In the genomic region with DNA sequence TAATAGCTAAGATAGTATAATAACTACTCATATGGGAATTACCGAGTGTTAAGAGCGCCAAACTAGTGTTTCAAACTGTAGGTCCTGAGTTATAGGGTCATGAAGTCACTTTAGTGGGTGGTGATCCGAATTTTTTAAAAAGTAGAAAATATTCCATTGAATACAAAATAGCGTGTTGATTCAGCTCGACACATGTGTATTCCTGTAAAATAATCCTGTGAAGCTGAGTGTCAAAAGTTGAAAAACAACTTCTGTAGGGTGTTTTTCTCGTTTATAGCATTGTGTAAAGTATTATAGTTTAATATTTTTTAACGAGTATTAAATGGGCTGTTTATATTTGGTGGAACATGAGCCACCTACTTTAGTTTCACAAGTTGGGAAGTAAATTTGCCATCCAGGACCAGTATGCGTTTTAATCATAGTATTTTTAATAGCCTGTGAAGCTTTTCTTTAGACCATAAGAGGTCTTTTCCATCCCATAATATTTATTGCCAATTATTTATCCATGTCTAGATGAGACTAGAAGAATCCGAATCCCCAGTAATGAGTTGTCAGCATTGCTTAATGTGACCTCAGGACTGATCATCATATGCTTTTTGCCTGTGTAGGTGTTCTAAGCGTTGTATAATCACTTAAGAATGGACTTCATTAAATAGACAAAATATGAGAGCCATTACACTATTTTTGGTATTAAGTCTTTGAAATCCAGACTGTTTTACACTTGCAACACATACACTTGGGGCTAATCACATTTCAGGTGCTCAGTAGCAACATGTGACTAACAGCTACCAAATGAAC, we compare ENCODE assay signal across 9 cellular contexts.
DNase-seq lines count a peak whose midpoint lies in the region; ATAC-seq, FAIRE-seq and TF ChIP-seq lines count a peak whose summit lies in the region.
"Had no signal": no experiment of that assay in that cellular context is flagged by ENCODE, and none has a peak within 500 bp of the region (broad histone marks: within the 10 kb centered on the region; RNA-seq: fewer than 3 reads in every experiment).

No MANE protein-coding gene starts in this region.

- H3K4me3 Mint-ChIP-seq in mesothelial cell of epicardium: peak overlapping the region; percentile 84

- H3K4me3 ChIP-seq in right atrium auricular region (peak overlapping the region; percentile 86 to 92), K562 (peak overlapping the region; percentile 68)

- CTCF ChIA-PET in K562 (lab: Yijun Ruan, JAX; ENCODE audit: low intra/inter-chr PET ratio): no interaction called here

- under 1% methylated on average over 10 of the region's 10 CpGs for WGBS in K562 (ENCODE audit: insufficient coverage, low coverage, missing lambda C conversion rate)

- peaks cover 9% of the 10 kb centered on the region for H3K36me3 ChIP-seq in right atrium auricular region
- H3K36me3 ChIP-seq in K562 (ENCODE audit: control insufficient read depth, insufficient read depth, low read length): peaks cover 60% of the 10 kb centered on the region

- H3K4me1 ChIP-seq in right atrium auricular region (peaks cover 0 to 57% of the 10 kb centered on the region in 2 donors), K562 (replicated peaks in 1 of 2; ENCODE audit: control insufficient read depth in 2 of 2, insufficient read depth in 2 of 2, low read length in 2 of 2) (peaks cover 7 to 15% of the 10 kb centered on the region in 2 experiments; a peak in 4 of 5 replicates)

- peak overlapping the region; percentile 24 to 93; a peak in 3 of 4 replicates for H3K9ac ChIP-seq in K562 (ENCODE audit: insufficient read depth in 1 of 2, low read depth in 2 of 2, low read length in 2 of 2)

- H3K27me3 ChIP-seq in right atrium auricular region (no peaks in the 10 kb centered on the region), K562 (ENCODE audit: control insufficient read depth in 2 of 2, insufficient read depth in 2 of 2, low read length in 2 of 2) (no peaks in the 10 kb centered on the region)

- peak overlapping the region; percentile 86 for H3K4me2 ChIP-seq in K562 (ENCODE audit: insufficient read depth, low read length)

- no peaks in the 10 kb centered on the region for H3K9me3 Mint-ChIP-seq in mesothelial cell of epicardium

- H3K36me3 Mint-ChIP-seq in mesothelial cell of epicardium: peaks cover 1% of the 10 kb centered on the region

- TF ChIP-seq EP300 in K562 (IDR thresholded peaks at IDR 0.05; ENCODE audit: low read length): no peak

- no peak for TF ChIP-seq RAD21 in K562 (CRISPR knock-in tag; conservative IDR thresholded peaks at IDR 0.05 in 1 of 2, IDR thresholded peaks at IDR 0.05 in 1 of 2)

- POLR2A ChIA-PET in K562 (lab: Yijun Ruan, JAX): interaction anchor here (0.6 to 2.0 kb wide), 5 partner anchors 9 to 1061 kb away, joined by 3 to 10 read pairs (median 3); no protein-coding TSS in a partner anchor

- intact Hi-C loops in cardiac septum (cut with DNase I): no loop called here
- intact Hi-C loops in K562 (cut with micrococcal nuclease): loop anchor here (5.0 kb wide), 2 partner anchors 86 to 156 kb away; a partner anchor contains a TSS

- no peak for FAIRE-seq in K562 (lab: Jason Lieb, UNC)

- TF ChIP-seq POLR2A in K562 (conservative IDR thresholded peaks at IDR 0.05): no peak

- BruUV-seq in K562 (replicated peaks; lab: Mats Ljungman, UMichigan): no TSS peak

- H3K79me2 ChIP-seq in K562 (ENCODE audit: control insufficient read depth, insufficient read depth, low read length): peaks cover 66% of the 10 kb centered on the region

- peak overlapping the region; percentile 96 for H3K27ac Mint-ChIP-seq in mesothelial cell of epicardium

- DNase-seq in right atrium auricular region (ENCODE audit: low spot score) (no peak), cardiac septum (ENCODE audit: low spot score) (no peak), K562 (ENCODE audit: extremely low read depth in 1 of 4, low spot score in 3 of 4) (no peak), mesothelial cell of epicardium (ENCODE audit: low spot score in 2 of 2, unreplicated experiment in 2 of 2) (no peak), NCI-H82 treated with DMSO at 0.1 percent for 48 hours (lab: John Stamatoyannopoulos, UW; ENCODE audit: unreplicated experiment) (no peak), NCI-H2029 treated with DMSO at 0.1 percent for 48 hours (lab: John Stamatoyannopoulos, UW) (no peak)
- DNase-seq: NCI-H1694 had no signal

- no peaks in the 10 kb centered on the region for H3K9me1 ChIP-seq in K562 (ENCODE audit: control insufficient read depth, insufficient read depth, low read length)

- H3K9me3 ChIP-seq in right atrium auricular region (no peaks in the 10 kb centered on the region), K562 (replicated peaks; ENCODE audit: control insufficient read depth, insufficient read depth, low read depth, low read length) (no peaks in the 10 kb centered on the region)

- TF ChIP-seq CTCF in right atrium auricular region (IDR thresholded peaks at IDR 0.05) (no peak), K562 (IDR thresholded peaks at IDR 0.05 in 2 of 3, conservative IDR thresholded peaks at IDR 0.05 in 1 of 3; ENCODE audit: insufficient read depth in 2 of 3, low read depth in 1 of 3, low read length in 3 of 3) (no peak), mesothelial cell of epicardium (IDR thresholded peaks at IDR 0.05; ENCODE audit: unreplicated experiment) (no peak)

- H3K27ac ChIP-seq in right atrium auricular region (peak overlapping the region; percentile 99 to 100), K562 (ENCODE audit: extremely low read depth, low read depth, low read length) (peak overlapping the region; percentile 90)

- in situ Hi-C loops in K562 (cut with MboI): no loop called here

- no peak overlapping the region for H2AFZ ChIP-seq in K562 (ENCODE audit: low read depth, low read length)

- peaks cover 31% of the 10 kb centered on the region for H4K20me1 ChIP-seq in K562 (replicated peaks; ENCODE audit: control insufficient read depth, insufficient read depth, low read length)

- ATAC-seq in K562 (no peak), GM18517 (IDR thresholded peaks at IDR 0.05; ENCODE audit: unreplicated experiment) (no peak), GM19467 (IDR thresholded peaks at IDR 0.05; ENCODE audit: unreplicated experiment) (no peak)

- no peaks in the 10 kb centered on the region for H3K27me3 Mint-ChIP-seq in mesothelial cell of epicardium (ENCODE audit: low read depth)

- H3K4me1 Mint-ChIP-seq in mesothelial cell of epicardium: peaks cover 41% of the 10 kb centered on the region

TF ChIP-seq in K562, 482 proteins besides CTCF, POLR2A, EP300 and RAD21 (continues in another document):
- TF ChIP-seq, protein P1, sequence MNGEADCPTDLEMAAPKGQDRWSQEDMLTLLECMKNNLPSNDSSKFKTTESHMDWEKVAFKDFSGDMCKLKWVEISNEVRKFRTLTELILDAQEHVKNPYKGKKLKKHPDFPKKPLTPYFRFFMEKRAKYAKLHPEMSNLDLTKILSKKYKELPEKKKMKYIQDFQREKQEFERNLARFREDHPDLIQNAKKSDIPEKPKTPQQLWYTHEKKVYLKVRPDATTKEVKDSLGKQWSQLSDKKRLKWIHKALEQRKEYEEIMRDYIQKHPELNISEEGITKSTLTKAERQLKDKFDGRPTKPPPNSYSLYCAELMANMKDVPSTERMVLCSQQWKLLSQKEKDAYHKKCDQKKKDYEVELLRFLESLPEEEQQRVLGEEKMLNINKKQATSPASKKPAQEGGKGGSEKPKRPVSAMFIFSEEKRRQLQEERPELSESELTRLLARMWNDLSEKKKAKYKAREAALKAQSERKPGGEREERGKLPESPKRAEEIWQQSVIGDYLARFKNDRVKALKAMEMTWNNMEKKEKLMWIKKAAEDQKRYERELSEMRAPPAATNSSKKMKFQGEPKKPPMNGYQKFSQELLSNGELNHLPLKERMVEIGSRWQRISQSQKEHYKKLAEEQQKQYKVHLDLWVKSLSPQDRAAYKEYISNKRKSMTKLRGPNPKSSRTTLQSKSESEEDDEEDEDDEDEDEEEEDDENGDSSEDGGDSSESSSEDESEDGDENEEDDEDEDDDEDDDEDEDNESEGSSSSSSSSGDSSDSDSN (IDR thresholded peaks at IDR 0.05; ENCODE audit: borderline replicate concordance in 1 of 2, low read depth in 2 of 2, low read length in 2 of 2): no peak
- TF ChIP-seq, protein P2, sequence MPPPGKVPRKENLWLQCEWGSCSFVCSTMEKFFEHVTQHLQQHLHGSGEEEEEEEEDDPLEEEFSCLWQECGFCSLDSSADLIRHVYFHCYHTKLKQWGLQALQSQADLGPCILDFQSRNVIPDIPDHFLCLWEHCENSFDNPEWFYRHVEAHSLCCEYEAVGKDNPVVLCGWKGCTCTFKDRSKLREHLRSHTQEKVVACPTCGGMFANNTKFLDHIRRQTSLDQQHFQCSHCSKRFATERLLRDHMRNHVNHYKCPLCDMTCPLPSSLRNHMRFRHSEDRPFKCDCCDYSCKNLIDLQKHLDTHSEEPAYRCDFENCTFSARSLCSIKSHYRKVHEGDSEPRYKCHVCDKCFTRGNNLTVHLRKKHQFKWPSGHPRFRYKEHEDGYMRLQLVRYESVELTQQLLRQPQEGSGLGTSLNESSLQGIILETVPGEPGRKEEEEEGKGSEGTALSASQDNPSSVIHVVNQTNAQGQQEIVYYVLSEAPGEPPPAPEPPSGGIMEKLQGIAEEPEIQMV (tag; conservative IDR thresholded peaks at IDR 0.05; ENCODE audit: low read depth): no peak
- TF ChIP-seq CEBPG (CRISPR knock-in tag; IDR thresholded peaks at IDR 0.05) (no peak), CEBPG (tag; conservative IDR thresholded peaks at IDR 0.05 in 1 of 2, IDR thresholded peaks at IDR 0.05 in 1 of 2) (0 out of 4 replicates have a peak, but pooled peaks of 1 of the 2 experiments have one; percentile 42)
- TF ChIP-seq, protein P3, sequence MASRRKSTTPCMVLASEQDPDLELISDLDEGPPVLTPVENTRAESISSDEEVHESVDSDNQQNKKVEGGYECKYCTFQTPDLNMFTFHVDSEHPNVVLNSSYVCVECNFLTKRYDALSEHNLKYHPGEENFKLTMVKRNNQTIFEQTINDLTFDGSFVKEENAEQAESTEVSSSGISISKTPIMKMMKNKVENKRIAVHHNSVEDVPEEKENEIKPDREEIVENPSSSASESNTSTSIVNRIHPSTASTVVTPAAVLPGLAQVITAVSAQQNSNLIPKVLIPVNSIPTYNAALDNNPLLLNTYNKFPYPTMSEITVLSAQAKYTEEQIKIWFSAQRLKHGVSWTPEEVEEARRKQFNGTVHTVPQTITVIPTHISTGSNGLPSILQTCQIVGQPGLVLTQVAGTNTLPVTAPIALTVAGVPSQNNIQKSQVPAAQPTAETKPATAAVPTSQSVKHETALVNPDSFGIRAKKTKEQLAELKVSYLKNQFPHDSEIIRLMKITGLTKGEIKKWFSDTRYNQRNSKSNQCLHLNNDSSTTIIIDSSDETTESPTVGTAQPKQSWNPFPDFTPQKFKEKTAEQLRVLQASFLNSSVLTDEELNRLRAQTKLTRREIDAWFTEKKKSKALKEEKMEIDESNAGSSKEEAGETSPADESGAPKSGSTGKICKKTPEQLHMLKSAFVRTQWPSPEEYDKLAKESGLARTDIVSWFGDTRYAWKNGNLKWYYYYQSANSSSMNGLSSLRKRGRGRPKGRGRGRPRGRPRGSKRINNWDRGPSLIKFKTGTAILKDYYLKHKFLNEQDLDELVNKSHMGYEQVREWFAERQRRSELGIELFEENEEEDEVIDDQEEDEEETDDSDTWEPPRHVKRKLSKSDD (conservative IDR thresholded peaks at IDR 0.05; ENCODE audit: low read length): no peak
